ENCODE assay signal across 16 cellular contexts in the genomic region with DNA sequence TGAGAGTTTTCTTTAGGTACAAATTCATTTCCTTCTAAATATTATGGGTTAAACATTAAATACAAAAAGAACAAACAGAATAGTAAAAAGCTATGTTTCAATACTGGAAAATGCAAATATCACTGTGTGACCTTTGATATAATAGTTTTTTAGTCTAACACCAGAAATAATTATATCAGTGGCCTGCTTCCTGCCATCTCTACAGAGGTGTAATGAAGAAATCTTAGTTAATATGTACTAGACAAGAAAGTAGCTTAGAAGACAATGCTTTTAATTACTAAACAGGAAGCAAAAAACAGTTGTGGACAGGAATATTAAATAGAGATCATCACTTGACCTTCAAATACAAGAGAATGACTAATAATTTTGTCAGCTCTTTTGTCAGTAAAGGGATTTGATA. TPM values are rescaled to one million over a fixed set of nuclear protein-coding genes. Genes with fewer than 3 reads are reported as not detected.
DNase-seq lines count a peak whose midpoint lies in the region; ATAC-seq and TF ChIP-seq lines count a peak whose summit lies in the region.
"Had no signal": no experiment of that assay in that cellular context is flagged by ENCODE, and none has a peak within 500 bp of the region (broad histone marks: within the 10 kb centered on the region; RNA-seq: fewer than 3 reads in every experiment).

No MANE protein-coding gene starts in this region.

- no peak for TF ChIP-seq POLR2A in GM18505 (IDR thresholded peaks at IDR 0.05; ENCODE audit: borderline replicate concordance, extremely low read depth, insufficient read depth, insufficient read length)

- H3K27ac Mint-ChIP-seq in activated CD8-positive, alpha-beta memory T cell treated with anti-CD3 and anti-CD28 coated beads, Interleukin-2, amount 10 ng/mL, durations not matched to agents 7 days and 5 days = no peak overlapping the region
- H3K27ac Mint-ChIP-seq in activated T-cell treated with anti-CD3 and anti-CD28 coated beads, Interleukin-2, amount 50 U/mL, for 72 hours = no peak overlapping the region
- H3K27ac Mint-ChIP-seq: activated naive CD8-positive, alpha-beta T cell treated with anti-CD3 and anti-CD28 coated beads, Interleukin-2, amount 10 ng/mL, durations not matched to agents 7 days and 5 days; WTC11 had no signal

- DNase-seq in activated CD8-positive, alpha-beta memory T cell treated with anti-CD3 and anti-CD28 coated beads, Interleukin-2, amount 10 ng/mL, durations not matched to agents 7 days and 5 days = no peak
- DNase-seq in activated T-cell treated with anti-CD3 and anti-CD28 coated beads, Interleukin-2, amount 50 U/mL, for 72 hours = no peak
- DNase-seq in HUDEP-2 (lab: John Stamatoyannopoulos, UW; ENCODE audit: unreplicated experiment in 76 of 76) = no peak
- no peak for DNase-seq in NCI-H524 (lab: John Stamatoyannopoulos, UW)
- DNase-seq: activated naive CD8-positive, alpha-beta T cell treated with anti-CD3 and anti-CD28 coated beads, Interleukin-2, amount 10 ng/mL, durations not matched to agents 7 days and 5 days; left cardiac atrium; psoas muscle; stimulated activated CD4-positive, alpha-beta T cell treated with anti-CD3 and anti-CD28 coated beads, Interleukin-1b, Interleukin-23, amount 100 ng/mL, for 48 hours; SW 1271 had no signal

- ATAC-seq in GM18505 (IDR thresholded peaks at IDR 0.05; ENCODE audit: unreplicated experiment) (peak; percentile 92), GM19397 (IDR thresholded peaks at IDR 0.05; ENCODE audit: unreplicated experiment) (peak; percentile 87), HG02763 (IDR thresholded peaks at IDR 0.05; ENCODE audit: unreplicated experiment) (peak; percentile 92), HG03457 (IDR thresholded peaks at IDR 0.05; ENCODE audit: unreplicated experiment) (peak; percentile 97)
- ATAC-seq in activated CD8-positive, alpha-beta memory T cell treated with anti-CD3 and anti-CD28 coated beads, Interleukin-2, amount 10 ng/mL, durations not matched to agents 7 days and 5 days = no peak
- ATAC-seq in activated T-cell treated with anti-CD3 and anti-CD28 coated beads, Interleukin-2, amount 50 U/mL, for 72 hours (replicated peaks in 1 of 2) = no peak
- ATAC-seq: left cardiac atrium, psoas muscle, WTC11 had no signal

- H3K4me1 Mint-ChIP-seq in activated CD8-positive, alpha-beta memory T cell treated with anti-CD3 and anti-CD28 coated beads, Interleukin-2, amount 10 ng/mL, durations not matched to agents 7 days and 5 days = peaks cover 4% of the 10 kb centered on the region
- H3K4me1 Mint-ChIP-seq in activated T-cell treated with anti-CD3 and anti-CD28 coated beads, Interleukin-2, amount 50 U/mL, for 72 hours (ENCODE audit: low read depth) = peaks cover 19% of the 10 kb centered on the region

- no peaks in the 10 kb centered on the region for H3K27me3 Mint-ChIP-seq in activated CD8-positive, alpha-beta memory T cell treated with anti-CD3 and anti-CD28 coated beads, Interleukin-2, amount 10 ng/mL, durations not matched to agents 7 days and 5 days
- H3K27me3 Mint-ChIP-seq in activated T-cell treated with anti-CD3 and anti-CD28 coated beads, Interleukin-2, amount 50 U/mL, for 72 hours (ENCODE audit: low read depth) = no peaks in the 10 kb centered on the region
- H3K27me3 Mint-ChIP-seq: activated naive CD8-positive, alpha-beta T cell treated with anti-CD3 and anti-CD28 coated beads, Interleukin-2, amount 10 ng/mL, durations not matched to agents 7 days and 5 days had no signal

- H3K4me3 Mint-ChIP-seq in activated CD8-positive, alpha-beta memory T cell treated with anti-CD3 and anti-CD28 coated beads, Interleukin-2, amount 10 ng/mL, durations not matched to agents 7 days and 5 days = no peak overlapping the region
- no peak overlapping the region for H3K4me3 Mint-ChIP-seq in activated T-cell treated with anti-CD3 and anti-CD28 coated beads, Interleukin-2, amount 50 U/mL, for 72 hours
- H3K4me3 Mint-ChIP-seq: activated naive CD8-positive, alpha-beta T cell treated with anti-CD3 and anti-CD28 coated beads, Interleukin-2, amount 10 ng/mL, durations not matched to agents 7 days and 5 days; WTC11 had no signal

- H3K36me3 Mint-ChIP-seq in activated CD8-positive, alpha-beta memory T cell treated with anti-CD3 and anti-CD28 coated beads, Interleukin-2, amount 10 ng/mL, durations not matched to agents 7 days and 5 days = peaks cover 6% of the 10 kb centered on the region
- peaks cover 0 to 1% of the 10 kb centered on the region in 2 donors for H3K36me3 Mint-ChIP-seq in activated T-cell treated with anti-CD3 and anti-CD28 coated beads, Interleukin-2, amount 50 U/mL, for 72 hours (ENCODE audit: insufficient read depth in 2 of 2)

- CTCF ChIA-PET in activated CD8-positive, alpha-beta memory T cell treated with anti-CD3 and anti-CD28 coated beads, Interleukin-2, amount 10 ng/mL, durations not matched to agents 7 days and 5 days (lab: Charles Lee) = no interaction called here

- no peaks in the 10 kb centered on the region for H3K9me3 Mint-ChIP-seq in activated CD8-positive, alpha-beta memory T cell treated with anti-CD3 and anti-CD28 coated beads, Interleukin-2, amount 10 ng/mL, durations not matched to agents 7 days and 5 days (ENCODE audit: low read depth)
- H3K9me3 Mint-ChIP-seq in activated T-cell treated with anti-CD3 and anti-CD28 coated beads, Interleukin-2, amount 50 U/mL, for 72 hours = no peaks in the 10 kb centered on the region
- H3K9me3 Mint-ChIP-seq: activated naive CD8-positive, alpha-beta T cell treated with anti-CD3 and anti-CD28 coated beads, Interleukin-2, amount 10 ng/mL, durations not matched to agents 7 days and 5 days had no signal

RNA-seq across cellular contexts. Expression of gene LRRN3, which starts 47.4 kb away (rescaled TPM):
- 100 to 1,000 TPM in 1 of 2 experiments, 10 to 100 TPM in 1; 82.3 to 154 TPM for total RNA-seq in activated CD8-positive, alpha-beta memory T cell treated with anti-CD3 and anti-CD28 coated beads, Interleukin-2, amount 10 ng/mL, durations not matched to agents 7 days and 5 days
- total RNA-seq in activated T-cell treated with anti-CD3 and anti-CD28 coated beads, Interleukin-2, amount 50 U/mL, for 72 hours = 10 to 100 TPM; 15.3 to 24.0 TPM
- total RNA-seq: endothelial cell of umbilical vein, OCI-LY7 had no signal

Comparison
In these comparisons a context has a peak if more than half of its experiments do, and no peak if none do; other contexts are left out.
1. ATAC-seq: peak in GM18505 (single experiment), GM19397 (single experiment), HG02763 (single experiment) and HG03457 (single experiment); none in activated CD8-positive, alpha-beta memory T cell treated with anti-CD3 and anti-CD28 coated beads, Interleukin-2, amount 10 ng/mL, durations not matched to agents 7 days and 5 days (single experiment) and activated T-cell treated with anti-CD3 and anti-CD28 coated beads, Interleukin-2, amount 50 U/mL, for 72 hours (0 of 2).